ENCODE assay signal across 30 cellular contexts in the genomic region with DNA sequence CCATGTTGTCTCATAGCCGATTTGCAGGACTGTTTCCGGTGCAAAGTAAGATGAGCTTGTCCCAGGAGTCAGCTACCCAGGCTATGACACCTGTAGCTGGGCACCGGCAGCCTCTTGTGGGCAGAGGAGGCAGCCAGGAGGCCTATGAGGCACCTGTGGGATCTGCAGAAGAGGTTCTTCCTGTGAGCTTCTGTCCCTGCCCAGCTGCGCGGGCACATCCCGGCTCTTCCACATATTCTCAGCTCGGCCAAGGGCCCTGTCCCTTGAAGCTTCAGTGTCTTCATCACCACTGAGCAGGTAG. TPM values are rescaled to one million over a fixed set of nuclear protein-coding genes. Genes with fewer than 3 reads are reported as not detected.
"Had no signal": no experiment of that assay in that cellular context is flagged by ENCODE, and none has a peak within 500 bp of the region (broad histone marks: within the 10 kb centered on the region; RNA-seq: fewer than 3 reads in every experiment).

No MANE protein-coding gene starts in this region.

- H3K4me3 ChIP-seq: left lung, lower lobe of right lung, right atrium auricular region, sigmoid colon, spleen, suprapubic skin, thoracic aorta, tibial artery, upper lobe of right lung had no signal

- H2AFZ ChIP-seq: parathyroid adenoma had no signal

- H3K4me1 Mint-ChIP-seq: stimulated activated effector memory CD8-positive, alpha-beta T cell treated with anti-CD3 and anti-CD28 coated beads, Interleukin-12 subunit alpha, Interleukin-12 subunit beta, amount 100 ng/mL, for 72 hours had no signal

- H3K4me3 Mint-ChIP-seq: immature natural killer cell; naive thymus-derived CD8-positive, alpha-beta T cell; nephron; neural crest cell; stimulated activated effector memory CD8-positive, alpha-beta T cell treated with anti-CD3 and anti-CD28 coated beads, Interleukin-12 subunit alpha, Interleukin-12 subunit beta, amount 100 ng/mL, for 72 hours; stimulated activated naive CD8-positive, alpha-beta T cell treated with anti-CD3 and anti-CD28 coated beads, Interleukin-15, Interleukin-2, amounts not matched to agents 100 ng/mL and 50 ng/mL, for 24 hours had no signal

- H3K4me1 ChIP-seq: left lung, lower lobe of right lung, parathyroid adenoma, right atrium auricular region, sigmoid colon, suprapubic skin, tibial artery, upper lobe of right lung had no signal

- H3K27me3 Mint-ChIP-seq: naive thymus-derived CD8-positive, alpha-beta T cell; stimulated activated naive CD8-positive, alpha-beta T cell treated with anti-CD3 and anti-CD28 coated beads, Interleukin-15, Interleukin-2, amounts not matched to agents 100 ng/mL and 50 ng/mL, for 24 hours had no signal

- H3K36me3 ChIP-seq: upper lobe of right lung had no signal

- ATAC-seq: left colon; left lung; naive thymus-derived CD8-positive, alpha-beta T cell; stimulated activated effector memory CD8-positive, alpha-beta T cell treated with anti-CD3 and anti-CD28 coated beads, Interleukin-12 subunit alpha, Interleukin-12 subunit beta, amount 100 ng/mL, for 72 hours had no signal

- H3K27ac ChIP-seq: left lung, lower lobe of right lung, parathyroid adenoma, right atrium auricular region, sigmoid colon, spleen, suprapubic skin, thoracic aorta, tibial artery, upper lobe of right lung had no signal

- DNase-seq: immature natural killer cell; kidney; left colon; lower lobe of right lung; mammary epithelial cell; mesenchymal stem cell; naive thymus-derived CD8-positive, alpha-beta T cell; sigmoid colon; small intestine; spleen; stimulated activated CD4-positive, alpha-beta T cell treated with anti-CD3 and anti-CD28 coated beads, Interleukin-4, amount 100 ng/mL, for 24 hours; stimulated activated naive CD4-positive, alpha-beta T cell; tibial artery; trophoblast cell; upper lobe of right lung had no signal

- H3K9me3 Mint-ChIP-seq: immature natural killer cell; naive thymus-derived CD8-positive, alpha-beta T cell; nephron; neural crest cell; stimulated activated effector memory CD8-positive, alpha-beta T cell treated with anti-CD3 and anti-CD28 coated beads, Interleukin-12 subunit alpha, Interleukin-12 subunit beta, amount 100 ng/mL, for 72 hours; stimulated activated naive CD8-positive, alpha-beta T cell treated with anti-CD3 and anti-CD28 coated beads, Interleukin-15, Interleukin-2, amounts not matched to agents 100 ng/mL and 50 ng/mL, for 24 hours had no signal

- H3K9me3 ChIP-seq: left lung, lower lobe of right lung, right atrium auricular region, sigmoid colon, spleen, suprapubic skin, thoracic aorta, tibial artery, upper lobe of right lung had no signal

- H3K27me3 ChIP-seq: left lung, right atrium auricular region, sigmoid colon, spleen, suprapubic skin, tibial artery, upper lobe of right lung had no signal

- H3K27ac Mint-ChIP-seq: immature natural killer cell; naive thymus-derived CD8-positive, alpha-beta T cell; nephron; stimulated activated naive CD8-positive, alpha-beta T cell treated with anti-CD3 and anti-CD28 coated beads, Interleukin-15, Interleukin-2, amounts not matched to agents 100 ng/mL and 50 ng/mL, for 24 hours had no signal

RNA-seq across cellular contexts. Expression of a gene that starts 54.0 kb away (rescaled TPM):
- total RNA-seq: left colon; left lung; liver; lower lobe of right lung; mammary epithelial cell; mucosa of gallbladder; naive thymus-derived CD8-positive, alpha-beta T cell; neural crest cell; osteocyte; posterior vena cava; pulmonary artery endothelial cell; right atrium auricular region; sigmoid colon; spleen; subcutaneous adipose tissue; suprapubic skin; upper lobe of right lung had no signal
